ENCODE assay signal across 10 cellular contexts in genomic region chr5:60652206-60652605, GRCh38. TPM values are rescaled to one million over a fixed set of nuclear protein-coding genes. Genes with fewer than 3 reads are reported as not detected.
A peak's percentile ranks its signal among the peaks of the same experiment; 100 is the strongest.
DNase-seq lines count a peak whose midpoint lies in the region; TF ChIP-seq lines count a peak whose summit lies in the region.
"Had no signal": no experiment of that assay in that cellular context is flagged by ENCODE, and none has a peak within 500 bp of the region (broad histone marks: within the 10 kb centered on the region; RNA-seq: fewer than 3 reads in every experiment).

No MANE protein-coding gene starts in this region.

- H3K4me3 ChIP-seq in skeletal muscle cell (ENCODE audit: low read depth, low read length), result no peak overlapping the region
- H3K4me3 ChIP-seq: gastrocnemius medialis had no signal

- TF ChIP-seq CTCF in GM20000 (IDR thresholded peaks at IDR 0.05; ENCODE audit: extremely low read depth, missing control alignments), result no peak

- DNase-seq in GM03348 (ENCODE audit: low spot score) (peak; percentile 77), NOMO-1 (lab: John Stamatoyannopoulos, UW; ENCODE audit: unreplicated experiment in 2 of 2) (peak; percentile 34 to 82), dermis blood vessel endothelial cell (peak; percentile 35), skeletal muscle cell (ENCODE audit: low read depth) (peak; percentile 75), SK-N-DZ (ENCODE audit: low spot score) (no peak), GM20000 (ENCODE audit: low spot score) (no peak), NCI-H2171 treated with DMSO at 0.1 percent for 48 hours (lab: John Stamatoyannopoulos, UW) (no peak)
- DNase-seq: activated CD4-positive, alpha-beta T cell treated with anti-CD3 and anti-CD28 coated beads for 4 hours; gastrocnemius medialis; Karpas-422 had no signal

RNA-seq across cellular contexts. Expression of gene DEPDC1B, which starts 47.8 kb away (rescaled TPM):
- total RNA-seq in dermis blood vessel endothelial cell, result 6.8 and 19.7 TPM in 2 replicates
- polyA plus RNA-seq in SK-N-DZ (2014; cell fraction: cytosol; rRNA removed), result 50.4 and 52.4 TPM in 2 replicates
- 51.1 and 65.7 TPM in 2 replicates for polyA plus RNA-seq in SK-N-DZ (2014; cell fraction: nucleus; rRNA removed)

Comparison
In these comparisons a context has a peak if more than half of its experiments do, and no peak if none do; other contexts are left out.
1. DNase-seq: peak in GM03348 (single experiment), NOMO-1 (2 of 2), dermis blood vessel endothelial cell (single experiment) and skeletal muscle cell (single experiment); none in SK-N-DZ (single experiment), GM20000 (single experiment) and NCI-H2171 treated with DMSO at 0.1 percent for 48 hours (single experiment).